19 cellular contexts compared by ENCODE assay signal in genomic region chr2:128541448-128541847, GRCh38.
DNase-seq lines count a peak whose midpoint lies in the region; ATAC-seq and TF ChIP-seq lines count a peak whose summit lies in the region.
"Had no signal": no experiment of that assay in that cellular context is flagged by ENCODE, and none has a peak within 500 bp of the region (broad histone marks: within the 10 kb centered on the region; RNA-seq: fewer than 3 reads in every experiment).

No MANE protein-coding gene starts in this region.

- H3K36me3 ChIP-seq in adipocyte (ENCODE audit: control insufficient read depth, insufficient read depth, low read length, severe bottlenecking) = no peaks in the 10 kb centered on the region
- H3K36me3 ChIP-seq: BE2C; BLaER1 treated with 17β-estradiol and CSF1 and Interleukin-3, amounts not matched to agents 10 nM and 100 nM had no signal

- peaks cover 20% of the 10 kb centered on the region for H3K4me1 ChIP-seq in adipocyte (ENCODE audit: control insufficient read depth, insufficient read depth, low read length)
- H3K4me1 ChIP-seq: BE2C had no signal

- H3K4me3 ChIP-seq in adipocyte (ENCODE audit: low read length) (no peak overlapping the region), fibroblast of pulmonary artery (replicated peaks; ENCODE audit: low read depth, low read length) (no peak overlapping the region)
- H3K4me3 ChIP-seq: BLaER1 treated with 17β-estradiol and CSF1 and Interleukin-3, amounts not matched to agents 10 nM and 100 nM; GM23338 had no signal

- H3K27me3 ChIP-seq in adipocyte (replicated peaks; ENCODE audit: control insufficient read depth, insufficient read depth, low read length) = no peaks in the 10 kb centered on the region
- H3K27me3 ChIP-seq: BE2C; BLaER1 treated with 17β-estradiol and CSF1 and Interleukin-3, amounts not matched to agents 10 nM and 100 nM had no signal

- peak overlapping the region; percentile 49 for H3K9ac ChIP-seq in adipocyte (ENCODE audit: low read length)
- H3K9ac ChIP-seq: BLaER1 treated with 17β-estradiol and CSF1 and Interleukin-3, amounts not matched to agents 10 nM and 100 nM had no signal

- no peaks in the 10 kb centered on the region for H3K9me3 ChIP-seq in adipocyte (ENCODE audit: control insufficient read depth, low read length)
- H3K9me3 ChIP-seq: BE2C; BLaER1 treated with 17β-estradiol and CSF1 and Interleukin-3, amounts not matched to agents 10 nM and 100 nM had no signal

- DNase-seq in SKM-1 treated with dmso at 0.1 percent for 144 hours (lab: John Stamatoyannopoulos, UW; ENCODE audit: unreplicated experiment) = peak; percentile 1
- no peak for DNase-seq in SKM-1 (lab: John Stamatoyannopoulos, UW; ENCODE audit: unreplicated experiment)
- DNase-seq in adipocyte (ENCODE audit: low read depth) = no peak
- peak; percentile 63 for DNase-seq in fibroblast of pulmonary artery (ENCODE audit: low read depth)
- DNase-seq in RKO (ENCODE audit: low spot score) = no peak
- no peak for DNase-seq in AG08395 (ENCODE audit: low spot score)
- DNase-seq: AML-193; BE2C; CD4-positive, alpha-beta T cell; CD8-positive, alpha-beta memory T cell; DMS 273 treated with DMSO at 0.1 percent for 48 hours; DMS53; DMS79 treated with DMSO at 0.1 percent for 48 hours; GF-D8; H9 had no signal

- no peak for ATAC-seq in HG03342 (IDR thresholded peaks at IDR 0.05; ENCODE audit: unreplicated experiment)
- ATAC-seq: GM23338, HCT116 had no signal

- TF ChIP-seq CTCF in fibroblast of pulmonary artery (IDR thresholded peaks at IDR 0.05; ENCODE audit: low read length, missing control alignments) = no peak

Comparison
In these comparisons a context has a peak if more than half of its experiments do, and no peak if none do; other contexts are left out.
1. DNase-seq: peak in SKM-1 treated with dmso at 0.1 percent for 144 hours (single experiment) and fibroblast of pulmonary artery (single experiment); none in SKM-1 (single experiment), adipocyte (single experiment), RKO (single experiment) and AG08395 (single experiment).